ENCODE assay signal across 8 cellular contexts in genomic region chr5:139341689-139342422, GRCh38. TPM values are rescaled to one million over a fixed set of nuclear protein-coding genes. Genes with fewer than 3 reads are reported as not detected.
A peak's percentile ranks its signal among the peaks of the same experiment; 100 is the strongest.
DNase-seq lines count a peak whose midpoint lies in the region; ATAC-seq, FAIRE-seq and TF ChIP-seq lines count a peak whose summit lies in the region.

TSS of gene PAIP2 (plus strand) at chr5:139341854. CDS start at chr5:139363785, 21,931 bp downstream.

- peak within 1 kb of the TSS; percentile 100 for H3K4me3 Mint-ChIP-seq in T-helper 17 cell

- intact Hi-C loops in left ventricle myocardium superior (cut with micrococcal nuclease) = no loop called here
- intact Hi-C loops in psoas muscle (cut with DNase I) = loop anchor here (5.0 kb wide), 3 partner anchors 40 to 50 kb away; partner anchors contain the start of gene MZB1 (in 1 of the 2)

- TF ChIP-seq POLR2A in GM15510 (IDR thresholded peaks at IDR 0.05; ENCODE audit: borderline replicate concordance, extremely low read depth, insufficient read length) = peak; percentile 87

- peak; percentile 20 for FAIRE-seq in urothelium cell line (lab: Jason Lieb, UNC)

- H3K27ac Mint-ChIP-seq in T-helper 17 cell = peak within 1 kb of the TSS; percentile 98

- no peaks in the 10 kb centered on the region for H3K27me3 ChIP-seq in psoas muscle (ENCODE audit: insufficient read depth in 3 of 3, low read length in 2 of 3)

- H3K36me3 ChIP-seq in psoas muscle (ENCODE audit: insufficient read depth in 1 of 2, low read depth in 1 of 2) = peaks cover 0 to 4% of the 10 kb centered on the region in 2 donors

- peak; percentile 91 for DNase-seq in NCI-H1694 treated with DMSO at 0.1 percent for 48 hours (lab: John Stamatoyannopoulos, UW)
- peak; percentile 94 to 96 (median 96) for DNase-seq in T-helper 17 cell
- peak; percentile 65 to 98 (median 93) for DNase-seq in amygdala (lab: John Stamatoyannopoulos, UW)
- DNase-seq in left ventricle myocardium superior = peak; percentile 100
- DNase-seq in psoas muscle = peak; percentile 98 to 99
- peak; percentile 94 for DNase-seq in urothelium cell line (ENCODE audit: low spot score)

- peak; percentile 72 for TF ChIP-seq CTCF in psoas muscle (IDR thresholded peaks at IDR 0.05)

- H3K9me3 ChIP-seq in T-helper 17 cell (ENCODE audit: control insufficient read depth, low read length, poor library complexity, severe bottlenecking) (no peaks in the 10 kb centered on the region), psoas muscle (no peaks in the 10 kb centered on the region)

- peaks cover 25% of the 10 kb centered on the region for H3K4me1 ChIP-seq in psoas muscle

- 0% methylated on average over 55 to 66 of the region's 66 CpGs for WGBS in psoas muscle, 3 donors

- peaks cover 43% of the 10 kb centered on the region for H3K4me1 Mint-ChIP-seq in T-helper 17 cell

- no peaks in the 10 kb centered on the region for H3K27me3 Mint-ChIP-seq in T-helper 17 cell

- peak within 1 kb of the TSS; percentile 100 for H3K27ac ChIP-seq in psoas muscle

- H3K36me3 Mint-ChIP-seq in T-helper 17 cell (ENCODE audit: low read depth) = peaks cover 3% of the 10 kb centered on the region

- peak within 1 kb of the TSS; percentile 98 for H3K4me3 ChIP-seq in psoas muscle

- peak; percentile 91 for ATAC-seq in HG02885 (IDR thresholded peaks at IDR 0.05; ENCODE audit: poor library complexity, unreplicated experiment)
- peak; percentile 89 for ATAC-seq in T-helper 17 cell
- ATAC-seq in left ventricle myocardium superior = peak; percentile 97
- peak; percentile 96 to 97 (median 96) for ATAC-seq in psoas muscle

RNA-seq across cellular contexts. Expression of gene PAIP2, which starts in this region (rescaled TPM):
- total RNA-seq in T-helper 17 cell (100 to 1,000 TPM; 106 to 123 TPM), left ventricle myocardium superior (136 TPM), psoas muscle (100 to 1,000 TPM; 111 to 144 (median 116) TPM)
- 100 to 1,000 TPM; 113 to 252 (median 143) TPM for polyA plus RNA-seq in psoas muscle

Comparison
In these comparisons a context has a peak if more than half of its experiments do, and no peak if none do; other contexts are left out.
1. Peak in every context shown above with its lines: DNase-seq, ATAC-seq, H3K4me3 ChIP-seq and H3K27ac ChIP-seq.